In genomic region chr11:118899296-118899688, GRCh38 we compare ENCODE assay signal across 32 cellular contexts. TPM values are rescaled to one million over a fixed set of nuclear protein-coding genes. Genes with fewer than 3 reads are reported as not detected.
DNase-seq lines count a peak whose midpoint lies in the region; ATAC-seq lines count a peak whose summit lies in the region.
"Had no signal": no experiment of that assay in that cellular context is flagged by ENCODE, and none has a peak within 500 bp of the region (broad histone marks: within the 10 kb centered on the region; RNA-seq: fewer than 3 reads in every experiment).

No MANE protein-coding gene starts in this region.

- peaks cover 30 to 34% (median 30%) of the 10 kb centered on the region in 3 donors for H3K4me1 Mint-ChIP-seq in IgD-negative memory B cell
- H3K4me1 Mint-ChIP-seq in stimulated activated effector memory CD8-positive, alpha-beta T cell treated with anti-CD3 and anti-CD28 coated beads, Interleukin-12 subunit alpha, Interleukin-12 subunit beta, amount 100 ng/mL, for 72 hours = peaks cover 45% of the 10 kb centered on the region

- no peak overlapping the region for H3K4me3 Mint-ChIP-seq in IgD-negative memory B cell
- H3K4me3 Mint-ChIP-seq in stimulated activated effector memory CD8-positive, alpha-beta T cell treated with anti-CD3 and anti-CD28 coated beads, Interleukin-12 subunit alpha, Interleukin-12 subunit beta, amount 100 ng/mL, for 72 hours = no peak overlapping the region
- H3K4me3 Mint-ChIP-seq: activated CD8-positive, alpha-beta memory T cell treated with anti-CD3 and anti-CD28 coated beads, Interleukin-2, amount 10 ng/mL, durations not matched to agents 7 days and 5 days; CD4-positive, CD25-positive, alpha-beta regulatory T cell; immature natural killer cell; neural crest cell; stimulated activated naive CD8-positive, alpha-beta T cell treated with anti-CD3 and anti-CD28 coated beads, Interleukin-15, Interleukin-2, amounts not matched to agents 100 ng/mL and 50 ng/mL, for 24 hours had no signal

- H3K36me3 Mint-ChIP-seq in IgD-negative memory B cell = no peaks in the 10 kb centered on the region
- H3K36me3 Mint-ChIP-seq in stimulated activated effector memory CD8-positive, alpha-beta T cell treated with anti-CD3 and anti-CD28 coated beads, Interleukin-12 subunit alpha, Interleukin-12 subunit beta, amount 100 ng/mL, for 72 hours = peaks cover 79% of the 10 kb centered on the region

- H3K27ac ChIP-seq in BLaER1 = peak overlapping the region; percentile 79
- H3K27ac ChIP-seq in effector memory CD4-positive, alpha-beta T cell (ENCODE audit: insufficient read depth, low read length, poor library complexity, severe bottlenecking) = peak overlapping the region; percentile 13
- H3K27ac ChIP-seq: adrenal gland, body of pancreas, right atrium auricular region, uterus had no signal

- H3K27me3 Mint-ChIP-seq in IgD-negative memory B cell = no peaks in the 10 kb centered on the region
- H3K27me3 Mint-ChIP-seq: activated CD8-positive, alpha-beta memory T cell treated with anti-CD3 and anti-CD28 coated beads, Interleukin-2, amount 10 ng/mL, durations not matched to agents 7 days and 5 days; CD4-positive, CD25-positive, alpha-beta regulatory T cell; stimulated activated naive CD8-positive, alpha-beta T cell treated with anti-CD3 and anti-CD28 coated beads, Interleukin-15, Interleukin-2, amounts not matched to agents 100 ng/mL and 50 ng/mL, for 24 hours had no signal

- peaks cover 57% of the 10 kb centered on the region for H3K36me3 ChIP-seq in BLaER1
- H3K36me3 ChIP-seq in effector memory CD4-positive, alpha-beta T cell (ENCODE audit: control insufficient read depth, insufficient read depth, low read length) = peaks cover 59% of the 10 kb centered on the region
- H3K36me3 ChIP-seq: uterus had no signal

- H3K27ac Mint-ChIP-seq in IgD-negative memory B cell = peak overlapping the region in 2 of 3 donors; percentile 36 to 84
- H3K27ac Mint-ChIP-seq in stimulated activated effector memory CD8-positive, alpha-beta T cell treated with anti-CD3 and anti-CD28 coated beads, Interleukin-12 subunit alpha, Interleukin-12 subunit beta, amount 100 ng/mL, for 72 hours = peak overlapping the region; percentile 48
- H3K27ac Mint-ChIP-seq: activated CD8-positive, alpha-beta memory T cell treated with anti-CD3 and anti-CD28 coated beads, Interleukin-2, amount 10 ng/mL, durations not matched to agents 7 days and 5 days had no signal

- DNase-seq in effector memory CD4-positive, alpha-beta T cell = no peak
- no peak for DNase-seq in stimulated activated effector memory CD8-positive, alpha-beta T cell treated with anti-CD3 and anti-CD28 coated beads, Interleukin-12 subunit alpha, Interleukin-12 subunit beta, amount 100 ng/mL, for 72 hours (ENCODE audit: low spot score in 2 of 2)
- no peak for DNase-seq in foreskin melanocyte
- no peak for DNase-seq in activated T-cell treated with anti-CD3 and anti-CD28 coated beads, Interleukin-2, amount 50 U/mL, for 48 hours
- DNase-seq: activated CD4-positive, alpha-beta T cell treated with anti-CD3 and anti-CD28 coated beads, Interleukin-2, amount 50 U/mL, for 4 hours; activated CD8-positive, alpha-beta memory T cell treated with anti-CD3 and anti-CD28 coated beads, Interleukin-2, amount 10 ng/mL, durations not matched to agents 7 days and 5 days; activated naive CD4-positive, alpha-beta T cell treated with Interleukin-2 at 50 U/mL for 16 hours; CD4-positive, CD25-positive, alpha-beta regulatory T cell; DND-41; GF-D8; immature natural killer cell; left cardiac atrium; NCI-H1092; NCI-H1694 treated with DMSO at 0.1 percent for 48 hours; NCI-H2171 treated with DMSO at 0.1 percent for 48 hours; NCI-H510A treated with DMSO at 0.1 percent for 48 hours; RPMI8226; SK-N-SH; stimulated activated CD4-positive, alpha-beta T cell treated with anti-CD3 and anti-CD28 coated beads, Interleukin-1b, Interleukin-23, amount 100 ng/mL, for 48 hours; T-helper 2 cell; uterus had no signal

- peaks cover 85% of the 10 kb centered on the region for H3K4me1 ChIP-seq in BLaER1
- peaks cover 35% of the 10 kb centered on the region for H3K4me1 ChIP-seq in effector memory CD4-positive, alpha-beta T cell (ENCODE audit: control insufficient read depth, insufficient read depth, low read length, poor library complexity, severe bottlenecking)
- H3K4me1 ChIP-seq: body of pancreas, uterus had no signal

- no peaks in the 10 kb centered on the region for H3K27me3 ChIP-seq in BLaER1
- H3K27me3 ChIP-seq in effector memory CD4-positive, alpha-beta T cell (replicated peaks; ENCODE audit: control insufficient read depth, insufficient read depth, low read length, poor library complexity, severe bottlenecking) = no peaks in the 10 kb centered on the region
- H3K27me3 ChIP-seq: adrenal gland, body of pancreas, right atrium auricular region, uterus had no signal

- H3K4me2 ChIP-seq in BLaER1 = peak overlapping the region; percentile 85
- H3K4me2 ChIP-seq: SK-N-SH had no signal

- H3K9me3 ChIP-seq in BLaER1 = no peaks in the 10 kb centered on the region
- no peaks in the 10 kb centered on the region for H3K9me3 ChIP-seq in effector memory CD4-positive, alpha-beta T cell (ENCODE audit: control insufficient read depth, low read length)
- H3K9me3 ChIP-seq: adrenal gland, body of pancreas, right atrium auricular region, SK-N-SH, thoracic aorta, uterus had no signal

- H3K9me3 Mint-ChIP-seq in IgD-negative memory B cell = no peaks in the 10 kb centered on the region
- H3K9me3 Mint-ChIP-seq in stimulated activated effector memory CD8-positive, alpha-beta T cell treated with anti-CD3 and anti-CD28 coated beads, Interleukin-12 subunit alpha, Interleukin-12 subunit beta, amount 100 ng/mL, for 72 hours = no peaks in the 10 kb centered on the region
- H3K9me3 Mint-ChIP-seq: neural crest cell; stimulated activated naive CD8-positive, alpha-beta T cell treated with anti-CD3 and anti-CD28 coated beads, Interleukin-15, Interleukin-2, amounts not matched to agents 100 ng/mL and 50 ng/mL, for 24 hours had no signal

- ATAC-seq in stimulated activated effector memory CD8-positive, alpha-beta T cell treated with anti-CD3 and anti-CD28 coated beads, Interleukin-12 subunit alpha, Interleukin-12 subunit beta, amount 100 ng/mL, for 72 hours = no peak
- ATAC-seq in HG02588 (IDR thresholded peaks at IDR 0.05; ENCODE audit: unreplicated experiment) = no peak
- ATAC-seq: activated CD4-positive, CD25-positive, alpha-beta regulatory T cell treated with anti-CD3 and anti-CD28 coated beads, Interleukin-2, amount 50 U/mL, for 24 hours; activated CD8-positive, alpha-beta memory T cell treated with anti-CD3 and anti-CD28 coated beads, Interleukin-2, amount 10 ng/mL, durations not matched to agents 7 days and 5 days; body of pancreas had no signal

- no peaks in the 10 kb centered on the region; the same call in 1 of the 2 replicates for H4K20me1 ChIP-seq in BLaER1

- peak overlapping the region; percentile 58 for H3K9ac ChIP-seq in BLaER1
- H3K9ac ChIP-seq: SK-N-SH had no signal

- H3K4me3 ChIP-seq in BLaER1 = peak overlapping the region; percentile 31; the same call in 1 of the 2 replicates
- no peak overlapping the region for H3K4me3 ChIP-seq in effector memory CD4-positive, alpha-beta T cell (ENCODE audit: insufficient read depth, low read depth, low read length, poor library complexity, severe bottlenecking)
- H3K4me3 ChIP-seq: adrenal gland, body of pancreas, right atrium auricular region, thoracic aorta, uterus had no signal

RNA-seq across cellular contexts. Expression of gene CXCR5, which starts 15.6 kb away (rescaled TPM):
- 93.4 TPM for polyA plus RNA-seq in IgD-negative memory B cell
- polyA plus RNA-seq: fibroblast of lung had no signal

RNA-seq across cellular contexts. Expression of gene BCL9L, which starts 26.4 kb away (rescaled TPM):
- polyA plus RNA-seq in IgD-negative memory B cell = 2.8 TPM

RNA-seq across cellular contexts. Expression of gene UPK2, which starts 56.8 kb away (rescaled TPM):
- not detected for polyA plus RNA-seq in IgD-negative memory B cell
- polyA plus RNA-seq: fibroblast of lung had no signal
